In the genomic region with DNA sequence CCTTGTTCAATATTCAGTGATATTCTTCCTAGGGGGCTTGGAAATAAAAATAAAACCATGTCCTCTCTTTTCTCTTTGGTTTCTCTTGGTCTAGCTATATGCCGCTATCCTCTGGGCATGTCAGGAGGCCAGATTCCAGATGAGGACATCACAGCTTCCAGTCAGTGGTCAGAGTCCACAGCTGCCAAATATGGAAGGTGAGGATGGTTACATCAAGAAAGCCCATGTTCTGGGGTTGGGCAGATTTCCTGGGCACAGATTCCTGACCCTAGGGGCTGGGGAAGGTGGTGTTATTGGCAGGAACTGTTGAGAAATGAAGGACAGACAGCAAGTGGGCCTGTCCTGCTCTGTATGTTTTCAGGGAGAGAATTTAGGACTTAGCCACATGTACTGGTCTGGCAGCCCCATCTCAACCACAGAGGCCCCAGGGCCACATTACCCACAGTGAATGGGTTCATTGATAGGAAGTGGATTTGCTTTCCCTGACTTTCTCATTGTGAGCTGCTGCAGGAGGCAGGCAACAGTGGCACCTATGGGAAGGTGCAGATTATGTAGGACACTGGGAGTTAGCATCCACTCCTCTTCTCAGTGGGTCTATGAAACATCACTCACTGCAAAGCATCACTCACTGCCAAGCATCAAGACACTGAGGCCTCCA, we compare ENCODE assay signal across 3 cellular contexts.
TF ChIP-seq lines count a peak whose summit lies in the region.

No MANE protein-coding gene starts in this region.

TF ChIP-seq in IMR-90, 13 proteins besides CTCF, POLR2A, EP300 and RAD21:
- no peak for TF ChIP-seq SMC3 (IDR thresholded peaks at IDR 0.05; ENCODE audit: low read depth, low read length)
- no peak for TF ChIP-seq FOS (IDR thresholded peaks at IDR 0.05; ENCODE audit: low read depth, low read length)
- TF ChIP-seq, protein P1, sequence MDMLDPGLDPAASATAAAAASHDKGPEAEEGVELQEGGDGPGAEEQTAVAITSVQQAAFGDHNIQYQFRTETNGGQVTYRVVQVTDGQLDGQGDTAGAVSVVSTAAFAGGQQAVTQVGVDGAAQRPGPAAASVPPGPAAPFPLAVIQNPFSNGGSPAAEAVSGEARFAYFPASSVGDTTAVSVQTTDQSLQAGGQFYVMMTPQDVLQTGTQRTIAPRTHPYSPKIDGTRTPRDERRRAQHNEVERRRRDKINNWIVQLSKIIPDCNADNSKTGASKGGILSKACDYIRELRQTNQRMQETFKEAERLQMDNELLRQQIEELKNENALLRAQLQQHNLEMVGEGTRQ (IDR thresholded peaks at IDR 0.05; ENCODE audit: low read depth, low read length), result no peak
- TF ChIP-seq RCOR1 (IDR thresholded peaks at IDR 0.05; ENCODE audit: insufficient replicate concordance, low read length), result no peak
- no peak for TF ChIP-seq NFE2L2 (IDR thresholded peaks at IDR 0.05; ENCODE audit: low read depth, low read length)
- TF ChIP-seq, protein P2, sequence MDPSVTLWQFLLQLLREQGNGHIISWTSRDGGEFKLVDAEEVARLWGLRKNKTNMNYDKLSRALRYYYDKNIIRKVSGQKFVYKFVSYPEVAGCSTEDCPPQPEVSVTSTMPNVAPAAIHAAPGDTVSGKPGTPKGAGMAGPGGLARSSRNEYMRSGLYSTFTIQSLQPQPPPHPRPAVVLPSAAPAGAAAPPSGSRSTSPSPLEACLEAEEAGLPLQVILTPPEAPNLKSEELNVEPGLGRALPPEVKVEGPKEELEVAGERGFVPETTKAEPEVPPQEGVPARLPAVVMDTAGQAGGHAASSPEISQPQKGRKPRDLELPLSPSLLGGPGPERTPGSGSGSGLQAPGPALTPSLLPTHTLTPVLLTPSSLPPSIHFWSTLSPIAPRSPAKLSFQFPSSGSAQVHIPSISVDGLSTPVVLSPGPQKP (IDR thresholded peaks at IDR 0.05; ENCODE audit: borderline replicate concordance, low read depth, low read length), result no peak
- TF ChIP-seq CHD1 (IDR thresholded peaks at IDR 0.05; ENCODE audit: low read depth, low read length), result no peak
- TF ChIP-seq RFX5 (IDR thresholded peaks at IDR 0.05; ENCODE audit: low read depth, low read length), result no peak
- no peak for TF ChIP-seq BHLHE40 (IDR thresholded peaks at IDR 0.05; ENCODE audit: low read depth, low read length)
- TF ChIP-seq MAZ (IDR thresholded peaks at IDR 0.05; ENCODE audit: borderline replicate concordance, low read depth, low read length), result no peak
- no peak for TF ChIP-seq MAFK (IDR thresholded peaks at IDR 0.05; ENCODE audit: low read depth, low read length)
TF ChIP-seq in IMR-90: peak in this region for 0.

TF ChIP-seq in K562, 482 proteins besides CTCF, POLR2A, EP300 and RAD21:
- TF ChIP-seq KDM2B (CRISPR knock-in tag; IDR thresholded peaks at IDR 0.05) (no peak), ELF4 (CRISPR knock-in tag; IDR thresholded peaks at IDR 0.05) (no peak), BHLHE40 (IDR thresholded peaks at IDR 0.05; ENCODE audit: low read length) (no peak), ZNF561 (CRISPR knock-in tag; conservative IDR thresholded peaks at IDR 0.05) (no peak), MED1 (CRISPR knock-in tag; IDR thresholded peaks at IDR 0.05; ENCODE audit: borderline replicate concordance) (no peak), NFYB (IDR thresholded peaks at IDR 0.05; ENCODE audit: extremely low read depth, insufficient read length) (no peak)
TF ChIP-seq in K562: peak in this region for 0.

TF ChIP-seq in HepG2, 621 proteins besides CTCF, POLR2A, EP300 and RAD21 (continues in another document):
- TF ChIP-seq EHMT2 (IDR thresholded peaks at IDR 0.05; ENCODE audit: borderline replicate concordance, low read depth, low read length), result no peak
- TF ChIP-seq, protein P3, sequence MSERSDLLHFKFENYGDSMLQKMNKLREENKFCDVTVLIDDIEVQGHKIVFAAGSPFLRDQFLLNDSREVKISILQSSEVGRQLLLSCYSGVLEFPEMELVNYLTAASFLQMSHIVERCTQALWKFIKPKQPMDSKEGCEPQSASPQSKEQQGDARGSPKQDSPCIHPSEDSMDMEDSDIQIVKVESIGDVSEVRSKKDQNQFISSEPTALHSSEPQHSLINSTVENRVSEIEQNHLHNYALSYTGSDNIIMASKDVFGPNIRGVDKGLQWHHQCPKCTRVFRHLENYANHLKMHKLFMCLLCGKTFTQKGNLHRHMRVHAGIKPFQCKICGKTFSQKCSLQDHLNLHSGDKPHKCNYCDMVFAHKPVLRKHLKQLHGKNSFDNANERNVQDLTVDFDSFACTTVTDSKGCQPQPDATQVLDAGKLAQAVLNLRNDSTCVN (CRISPR knock-in tag; IDR thresholded peaks at IDR 0.05; ENCODE audit: borderline replicate concordance), result peak; percentile 28; the same call in 1 of the 2 replicates
- TF ChIP-seq GATAD2A (CRISPR knock-in tag; IDR thresholded peaks at IDR 0.05), result 0 out of 2 replicates have a peak, but pooled peaks have one; percentile 40
- TF ChIP-seq ZNF317 (CRISPR knock-in tag; IDR thresholded peaks at IDR 0.05), result no peak
- peak; percentile 36; the same call in 1 of the 2 replicates for TF ChIP-seq HDAC2 (CRISPR knock-in tag; IDR thresholded peaks at IDR 0.05)
- TF ChIP-seq FOXJ3 (CRISPR knock-in tag; IDR thresholded peaks at IDR 0.05; ENCODE audit: borderline replicate concordance), result peak; percentile 35; the same call in 1 of the 2 replicates
- TF ChIP-seq THYN1 (CRISPR knock-in tag; IDR thresholded peaks at IDR 0.05; ENCODE audit: borderline replicate concordance, low read depth), result no peak
- 0 out of 2 replicates have a peak, but pooled peaks have one; percentile 15 for TF ChIP-seq ZNF788 (CRISPR knock-in tag; IDR thresholded peaks at IDR 0.05; ENCODE audit: borderline replicate concordance)
- TF ChIP-seq, protein P4, sequence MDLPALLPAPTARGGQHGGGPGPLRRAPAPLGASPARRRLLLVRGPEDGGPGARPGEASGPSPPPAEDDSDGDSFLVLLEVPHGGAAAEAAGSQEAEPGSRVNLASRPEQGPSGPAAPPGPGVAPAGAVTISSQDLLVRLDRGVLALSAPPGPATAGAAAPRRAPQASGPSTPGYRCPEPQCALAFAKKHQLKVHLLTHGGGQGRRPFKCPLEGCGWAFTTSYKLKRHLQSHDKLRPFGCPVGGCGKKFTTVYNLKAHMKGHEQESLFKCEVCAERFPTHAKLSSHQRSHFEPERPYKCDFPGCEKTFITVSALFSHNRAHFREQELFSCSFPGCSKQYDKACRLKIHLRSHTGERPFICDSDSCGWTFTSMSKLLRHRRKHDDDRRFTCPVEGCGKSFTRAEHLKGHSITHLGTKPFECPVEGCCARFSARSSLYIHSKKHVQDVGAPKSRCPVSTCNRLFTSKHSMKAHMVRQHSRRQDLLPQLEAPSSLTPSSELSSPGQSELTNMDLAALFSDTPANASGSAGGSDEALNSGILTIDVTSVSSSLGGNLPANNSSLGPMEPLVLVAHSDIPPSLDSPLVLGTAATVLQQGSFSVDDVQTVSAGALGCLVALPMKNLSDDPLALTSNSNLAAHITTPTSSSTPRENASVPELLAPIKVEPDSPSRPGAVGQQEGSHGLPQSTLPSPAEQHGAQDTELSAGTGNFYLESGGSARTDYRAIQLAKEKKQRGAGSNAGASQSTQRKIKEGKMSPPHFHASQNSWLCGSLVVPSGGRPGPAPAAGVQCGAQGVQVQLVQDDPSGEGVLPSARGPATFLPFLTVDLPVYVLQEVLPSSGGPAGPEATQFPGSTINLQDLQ (CRISPR knock-in tag; IDR thresholded peaks at IDR 0.05), result no peak
- TF ChIP-seq, protein P5, sequence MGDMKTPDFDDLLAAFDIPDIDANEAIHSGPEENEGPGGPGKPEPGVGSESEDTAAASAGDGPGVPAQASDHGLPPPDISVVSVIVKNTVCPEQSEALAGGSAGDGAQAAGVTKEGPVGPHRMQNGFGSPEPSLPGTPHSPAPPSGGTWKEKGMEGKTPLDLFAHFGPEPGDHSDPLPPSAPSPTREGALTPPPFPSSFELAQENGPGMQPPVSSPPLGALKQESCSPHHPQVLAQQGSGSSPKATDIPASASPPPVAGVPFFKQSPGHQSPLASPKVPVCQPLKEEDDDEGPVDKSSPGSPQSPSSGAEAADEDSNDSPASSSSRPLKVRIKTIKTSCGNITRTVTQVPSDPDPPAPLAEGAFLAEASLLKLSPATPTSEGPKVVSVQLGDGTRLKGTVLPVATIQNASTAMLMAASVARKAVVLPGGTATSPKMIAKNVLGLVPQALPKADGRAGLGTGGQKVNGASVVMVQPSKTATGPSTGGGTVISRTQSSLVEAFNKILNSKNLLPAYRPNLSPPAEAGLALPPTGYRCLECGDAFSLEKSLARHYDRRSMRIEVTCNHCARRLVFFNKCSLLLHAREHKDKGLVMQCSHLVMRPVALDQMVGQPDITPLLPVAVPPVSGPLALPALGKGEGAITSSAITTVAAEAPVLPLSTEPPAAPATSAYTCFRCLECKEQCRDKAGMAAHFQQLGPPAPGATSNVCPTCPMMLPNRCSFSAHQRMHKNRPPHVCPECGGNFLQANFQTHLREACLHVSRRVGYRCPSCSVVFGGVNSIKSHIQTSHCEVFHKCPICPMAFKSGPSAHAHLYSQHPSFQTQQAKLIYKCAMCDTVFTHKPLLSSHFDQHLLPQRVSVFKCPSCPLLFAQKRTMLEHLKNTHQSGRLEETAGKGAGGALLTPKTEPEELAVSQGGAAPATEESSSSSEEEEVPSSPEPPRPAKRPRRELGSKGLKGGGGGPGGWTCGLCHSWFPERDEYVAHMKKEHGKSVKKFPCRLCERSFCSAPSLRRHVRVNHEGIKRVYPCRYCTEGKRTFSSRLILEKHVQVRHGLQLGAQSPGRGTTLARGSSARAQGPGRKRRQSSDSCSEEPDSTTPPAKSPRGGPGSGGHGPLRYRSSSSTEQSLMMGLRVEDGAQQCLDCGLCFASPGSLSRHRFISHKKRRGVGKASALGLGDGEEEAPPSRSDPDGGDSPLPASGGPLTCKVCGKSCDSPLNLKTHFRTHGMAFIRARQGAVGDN (CRISPR knock-in tag; IDR thresholded peaks at IDR 0.05), result no peak
- TF ChIP-seq AHR (CRISPR knock-in tag; IDR thresholded peaks at IDR 0.05), result no peak
- TF ChIP-seq ARNTL (CRISPR knock-in tag; IDR thresholded peaks at IDR 0.05), result no peak
- no peak for TF ChIP-seq KAT2B (IDR thresholded peaks at IDR 0.05; ENCODE audit: borderline replicate concordance, low read depth, low read length)
- TF ChIP-seq JUND (CRISPR knock-in tag; IDR thresholded peaks at IDR 0.05), result no peak; the same call in 1 of the 2 replicates
- peak; percentile 92 for TF ChIP-seq ZNF644 (CRISPR knock-in tag; IDR thresholded peaks at IDR 0.05; ENCODE audit: low read depth)
- TF ChIP-seq MATR3 (CRISPR knock-in tag; IDR thresholded peaks at IDR 0.05), result no peak
- peak; percentile 41; the same call in 1 of the 2 replicates for TF ChIP-seq CEBPG (CRISPR knock-in tag; IDR thresholded peaks at IDR 0.05)
- TF ChIP-seq, protein P6, sequence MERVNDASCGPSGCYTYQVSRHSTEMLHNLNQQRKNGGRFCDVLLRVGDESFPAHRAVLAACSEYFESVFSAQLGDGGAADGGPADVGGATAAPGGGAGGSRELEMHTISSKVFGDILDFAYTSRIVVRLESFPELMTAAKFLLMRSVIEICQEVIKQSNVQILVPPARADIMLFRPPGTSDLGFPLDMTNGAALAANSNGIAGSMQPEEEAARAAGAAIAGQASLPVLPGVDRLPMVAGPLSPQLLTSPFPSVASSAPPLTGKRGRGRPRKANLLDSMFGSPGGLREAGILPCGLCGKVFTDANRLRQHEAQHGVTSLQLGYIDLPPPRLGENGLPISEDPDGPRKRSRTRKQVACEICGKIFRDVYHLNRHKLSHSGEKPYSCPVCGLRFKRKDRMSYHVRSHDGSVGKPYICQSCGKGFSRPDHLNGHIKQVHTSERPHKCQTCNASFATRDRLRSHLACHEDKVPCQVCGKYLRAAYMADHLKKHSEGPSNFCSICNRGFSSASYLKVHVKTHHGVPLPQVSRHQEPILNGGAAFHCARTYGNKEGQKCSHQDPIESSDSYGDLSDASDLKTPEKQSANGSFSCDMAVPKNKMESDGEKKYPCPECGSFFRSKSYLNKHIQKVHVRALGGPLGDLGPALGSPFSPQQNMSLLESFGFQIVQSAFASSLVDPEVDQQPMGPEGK (CRISPR knock-in tag; IDR thresholded peaks at IDR 0.05), result 0 out of 2 replicates have a peak, but pooled peaks have one; percentile 19
- no peak for TF ChIP-seq ZNF557 (CRISPR knock-in tag; IDR thresholded peaks at IDR 0.05)
- 0 out of 2 replicates have a peak, but pooled peaks have one; percentile 16 for TF ChIP-seq FOSL2 (CRISPR knock-in tag; IDR thresholded peaks at IDR 0.05)
- peak; percentile 43 for TF ChIP-seq SMC3 (IDR thresholded peaks at IDR 0.05; ENCODE audit: low read length)
- TF ChIP-seq, protein P7, sequence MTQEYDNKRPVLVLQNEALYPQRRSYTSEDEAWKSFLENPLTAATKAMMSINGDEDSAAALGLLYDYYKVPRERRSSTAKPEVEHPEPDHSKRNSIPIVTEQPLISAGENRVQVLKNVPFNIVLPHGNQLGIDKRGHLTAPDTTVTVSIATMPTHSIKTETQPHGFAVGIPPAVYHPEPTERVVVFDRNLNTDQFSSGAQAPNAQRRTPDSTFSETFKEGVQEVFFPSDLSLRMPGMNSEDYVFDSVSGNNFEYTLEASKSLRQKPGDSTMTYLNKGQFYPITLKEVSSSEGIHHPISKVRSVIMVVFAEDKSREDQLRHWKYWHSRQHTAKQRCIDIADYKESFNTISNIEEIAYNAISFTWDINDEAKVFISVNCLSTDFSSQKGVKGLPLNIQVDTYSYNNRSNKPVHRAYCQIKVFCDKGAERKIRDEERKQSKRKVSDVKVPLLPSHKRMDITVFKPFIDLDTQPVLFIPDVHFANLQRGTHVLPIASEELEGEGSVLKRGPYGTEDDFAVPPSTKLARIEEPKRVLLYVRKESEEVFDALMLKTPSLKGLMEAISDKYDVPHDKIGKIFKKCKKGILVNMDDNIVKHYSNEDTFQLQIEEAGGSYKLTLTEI (CRISPR knock-in tag; conservative IDR thresholded peaks at IDR 0.05), result no peak
- no peak for TF ChIP-seq ETV6 (CRISPR knock-in tag; conservative IDR thresholded peaks at IDR 0.05)
- peak; percentile 31 for TF ChIP-seq ZNF781 (CRISPR knock-in tag; IDR thresholded peaks at IDR 0.05; ENCODE audit: borderline replicate concordance, not compliant biosample characterization)
- TF ChIP-seq, protein P8, sequence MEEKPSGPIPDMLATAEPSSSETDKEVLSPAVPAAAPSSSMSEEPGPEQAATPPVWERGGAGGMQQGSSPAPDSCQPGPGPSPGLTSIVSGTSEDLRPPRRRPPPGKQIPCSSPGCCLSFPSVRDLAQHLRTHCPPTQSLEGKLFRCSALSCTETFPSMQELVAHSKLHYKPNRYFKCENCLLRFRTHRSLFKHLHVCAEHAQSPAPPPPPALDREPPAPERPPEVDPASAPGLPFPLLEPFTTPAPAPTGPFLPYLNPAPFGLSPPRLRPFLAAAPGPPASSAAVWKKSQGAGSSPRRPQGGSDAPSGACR (CRISPR knock-in tag; IDR thresholded peaks at IDR 0.05), result no peak
- TF ChIP-seq CBX1 (IDR thresholded peaks at IDR 0.05; ENCODE audit: low read depth), result no peak
